Comparison of ENCODE assay signal across 8 cellular contexts in the genomic region with DNA sequence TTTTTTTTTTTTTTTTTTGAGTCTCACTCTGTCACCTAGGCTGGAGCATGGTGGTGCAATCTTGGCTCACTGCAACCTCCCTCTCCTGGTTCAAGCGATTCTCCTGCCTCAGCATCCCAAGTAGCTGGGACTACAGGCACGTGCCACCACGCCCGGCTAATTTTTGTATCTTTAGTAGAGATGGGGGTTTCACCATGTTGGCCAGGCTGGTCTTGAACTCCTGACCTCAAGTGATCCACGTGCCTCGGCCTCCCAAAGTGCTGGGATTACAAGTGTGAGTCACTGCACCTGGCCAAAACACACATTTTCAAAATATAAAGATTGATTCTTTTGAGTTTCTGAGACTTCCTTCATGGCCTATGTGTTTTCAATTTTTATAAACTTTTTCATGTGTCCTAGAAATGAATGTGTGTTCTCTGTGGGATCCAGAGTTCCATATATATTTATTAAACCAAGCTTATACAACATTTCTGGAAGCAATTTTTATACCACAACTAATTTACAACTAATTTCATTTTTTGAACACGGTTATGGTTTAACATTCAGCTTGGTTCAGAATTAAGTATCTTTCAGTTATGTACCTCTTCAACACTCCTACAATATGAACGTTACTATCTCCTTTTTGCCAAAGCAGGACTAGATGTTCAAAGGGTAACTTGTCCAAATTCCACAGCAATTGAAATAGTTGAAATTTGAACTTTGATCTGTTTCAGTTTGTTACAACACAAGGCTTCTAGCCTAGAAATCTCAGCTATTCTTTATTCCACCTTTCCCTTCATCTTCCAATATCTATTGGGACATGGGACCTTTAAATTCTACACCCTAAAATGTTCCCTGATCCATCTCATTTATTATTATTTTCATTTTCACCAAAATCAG. TPM values are rescaled to one million over a fixed set of nuclear protein-coding genes. Genes with fewer than 3 reads are reported as not detected.
DNase-seq lines count a peak whose midpoint lies in the region; ATAC-seq and TF ChIP-seq lines count a peak whose summit lies in the region.

No MANE protein-coding gene starts in this region.

- peak overlapping the region in 2 of 11 experiments; percentile 90 to 91; a peak in 3 of 22 replicates for H3K9ac ChIP-seq in BLaER1 treated with 17β-estradiol and CSF1 and Interleukin-3, amounts not matched to agents 10 nM and 100 nM
- H3K9ac ChIP-seq in HUES64 (ENCODE audit: low read depth, low read length), result no peak overlapping the region

- H3K4me3 ChIP-seq in BLaER1 treated with 17β-estradiol and CSF1 and Interleukin-3, amounts not matched to agents 10 nM and 100 nM, result peak overlapping the region in 3 of 10 experiments; percentile 71 to 85 (median 81); a peak in 5 of 20 replicates
- peak overlapping the region; percentile 74 for H3K4me3 ChIP-seq in HUES64 (ENCODE audit: low read length)
- peak overlapping the region; percentile 88 for H3K4me3 ChIP-seq in brain microvascular endothelial cell (ENCODE audit: low read depth, low read length)

- peak overlapping the region; percentile 75 to 95 (median 89); a peak in 18 of 22 replicates for H3K4me2 ChIP-seq in BLaER1 treated with 17β-estradiol and CSF1 and Interleukin-3, amounts not matched to agents 10 nM and 100 nM

- peaks cover 23 to 63% (median 33%) of the 10 kb centered on the region in 10 experiments for H3K4me1 ChIP-seq in BLaER1 treated with 17β-estradiol and CSF1 and Interleukin-3, amounts not matched to agents 10 nM and 100 nM
- H3K4me1 ChIP-seq in HUES64 (ENCODE audit: insufficient read depth, low read length), result peaks cover 8% of the 10 kb centered on the region; the same call in 1 of the 2 replicates

- in situ Hi-C loops in brain microvascular endothelial cell (cut with HindIII; ENCODE audit: low pct_ligation_motif_present, low sequenced_read_pairs), result no loop called here

- peaks cover 0 to 1% (median 0%) of the 10 kb centered on the region in 11 experiments; a peak in 1 of 22 replicates for H3K36me3 ChIP-seq in BLaER1 treated with 17β-estradiol and CSF1 and Interleukin-3, amounts not matched to agents 10 nM and 100 nM
- H3K36me3 ChIP-seq in HUES64 (ENCODE audit: insufficient read depth, low read length), result no peaks in the 10 kb centered on the region
- no peaks in the 10 kb centered on the region for H3K36me3 ChIP-seq in brain microvascular endothelial cell (replicated peaks)

- peaks cover 0 to 19% (median 0%) of the 10 kb centered on the region in 11 experiments; a peak in 4 of 22 replicates for H4K20me1 ChIP-seq in BLaER1 treated with 17β-estradiol and CSF1 and Interleukin-3, amounts not matched to agents 10 nM and 100 nM

- no peaks in the 10 kb centered on the region for H3K27me3 Mint-ChIP-seq in natural killer cell treated with Interleukin-12 subunit alpha and Interleukin-12 subunit beta and Interleukin-15 and Interleukin-18, amount 100 ng/mL, for 72 hours

- no peak for ATAC-seq in natural killer cell treated with Interleukin-12 subunit alpha and Interleukin-12 subunit beta and Interleukin-15 and Interleukin-18, amount 100 ng/mL, for 72 hours
- ATAC-seq in HG02938 (IDR thresholded peaks at IDR 0.05; ENCODE audit: unreplicated experiment) (no peak), HG03097 (IDR thresholded peaks at IDR 0.05; ENCODE audit: low FRiP score, unreplicated experiment) (no peak)

- peaks cover 29 to 34% of the 10 kb centered on the region in 2 donors for H3K4me1 Mint-ChIP-seq in natural killer cell treated with Interleukin-12 subunit alpha and Interleukin-12 subunit beta and Interleukin-15 and Interleukin-18, amount 100 ng/mL, for 72 hours (ENCODE audit: low read depth in 2 of 2)

- H3K36me3 Mint-ChIP-seq in natural killer cell treated with Interleukin-12 subunit alpha and Interleukin-12 subunit beta and Interleukin-15 and Interleukin-18, amount 100 ng/mL, for 72 hours, result no peaks in the 10 kb centered on the region

- no peaks in the 10 kb centered on the region for H3K9me3 Mint-ChIP-seq in natural killer cell treated with Interleukin-12 subunit alpha and Interleukin-12 subunit beta and Interleukin-15 and Interleukin-18, amount 100 ng/mL, for 72 hours

- H3K9me3 ChIP-seq in BLaER1 treated with 17β-estradiol and CSF1 and Interleukin-3, amounts not matched to agents 10 nM and 100 nM (replicated peaks in 1 of 11), result no peaks in the 10 kb centered on the region
- H3K9me3 ChIP-seq in HUES64 (ENCODE audit: insufficient read depth, low read depth, low read length), result no peaks in the 10 kb centered on the region

- no peak for TF ChIP-seq CTCF in brain microvascular endothelial cell (IDR thresholded peaks at IDR 0.05; ENCODE audit: low read depth, low read length, missing control alignments)

- no peaks in the 10 kb centered on the region for H3K27me3 ChIP-seq in BLaER1 treated with 17β-estradiol and CSF1 and Interleukin-3, amounts not matched to agents 10 nM and 100 nM
- H3K27me3 ChIP-seq in HUES64 (ENCODE audit: insufficient read depth, low read length) (no peaks in the 10 kb centered on the region), brain microvascular endothelial cell (replicated peaks) (no peaks in the 10 kb centered on the region)

- H3K4me3 Mint-ChIP-seq in natural killer cell treated with Interleukin-12 subunit alpha and Interleukin-12 subunit beta and Interleukin-15 and Interleukin-18, amount 100 ng/mL, for 72 hours, result peak overlapping the region; percentile 9

- peak overlapping the region in 1 of 2 donors; percentile 96 for H3K27ac Mint-ChIP-seq in natural killer cell treated with Interleukin-12 subunit alpha and Interleukin-12 subunit beta and Interleukin-15 and Interleukin-18, amount 100 ng/mL, for 72 hours

- H3K27ac ChIP-seq in BLaER1 treated with 17β-estradiol and CSF1 and Interleukin-3, amounts not matched to agents 10 nM and 100 nM, result no peak overlapping the region
- H3K27ac ChIP-seq in HUES64 (ENCODE audit: low read depth, low read length), result no peak overlapping the region
- no peak overlapping the region for H3K27ac ChIP-seq in brain microvascular endothelial cell

- DNase-seq in brain microvascular endothelial cell, result no peak
- no peak for DNase-seq in natural killer cell treated with Interleukin-12 subunit alpha and Interleukin-12 subunit beta and Interleukin-15 and Interleukin-18, amount 100 ng/mL, for 72 hours (ENCODE audit: low spot score)
- DNase-seq in NCI-H187 treated with DMSO at 0.1 percent for 48 hours (lab: John Stamatoyannopoulos, UW), result no peak
- DNase-seq in KG1 (lab: John Stamatoyannopoulos, UW), result no peak

- 89% methylated on average over 8 of the region's 8 CpGs for WGBS in HUES64

RNA-seq across cellular contexts. Expression of a gene that starts 1.5 kb away (rescaled TPM):
- 8.3 TPM for polyA plus RNA-seq in HUES64 (2013, experiment 1 of 2)
- polyA plus RNA-seq in HUES64 (2013, experiment 2 of 2), result 13.1 TPM
- total RNA-seq in natural killer cell treated with Interleukin-12 subunit alpha and Interleukin-12 subunit beta and Interleukin-15 and Interleukin-18, amount 100 ng/mL, for 72 hours, result 10 to 100 TPM in 1 of 2 donors, 1 to 10 TPM in 1; 9.3 to 11.5 TPM

RNA-seq across cellular contexts. Expression of a gene that starts 2.0 kb away (rescaled TPM):
- 37.3 TPM for polyA plus RNA-seq in HUES64 (2013, experiment 1 of 2)
- polyA plus RNA-seq in HUES64 (2013, experiment 2 of 2), result 39.7 TPM
- 10 to 100 TPM; 49.0 to 51.7 TPM for total RNA-seq in natural killer cell treated with Interleukin-12 subunit alpha and Interleukin-12 subunit beta and Interleukin-15 and Interleukin-18, amount 100 ng/mL, for 72 hours
